Comparison of ENCODE assay signal across 12 cellular contexts in the genomic region with DNA sequence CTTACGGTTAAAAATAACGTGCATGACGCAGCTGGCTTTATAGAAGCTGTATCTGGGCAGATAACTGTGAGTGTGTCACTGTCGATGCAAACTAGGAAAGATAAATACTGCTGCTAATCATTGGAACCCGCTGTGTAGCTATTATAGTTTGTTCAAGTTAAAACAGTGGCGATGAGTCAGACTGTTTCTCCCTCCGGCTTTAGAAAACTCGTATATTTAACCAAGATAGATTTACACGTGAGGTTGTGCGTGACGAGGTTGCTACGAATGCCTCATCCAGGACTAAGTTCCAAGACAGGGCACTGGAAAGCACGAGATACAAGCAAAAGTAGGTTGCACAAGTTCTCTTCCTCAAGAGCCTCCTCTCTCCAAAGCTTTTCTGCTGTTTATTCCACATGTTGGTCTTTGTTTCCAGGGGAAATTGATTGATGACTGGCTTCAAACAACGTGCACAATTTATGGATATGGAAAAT.
DNase-seq lines count a peak whose midpoint lies in the region; ATAC-seq, FAIRE-seq and TF ChIP-seq lines count a peak whose summit lies in the region.
"Had no signal": no experiment of that assay in that cellular context is flagged by ENCODE, and none has a peak within 500 bp of the region (broad histone marks: within the 10 kb centered on the region; RNA-seq: fewer than 3 reads in every experiment).

No MANE protein-coding gene starts in this region.

- peak overlapping the region; percentile 74 for H3K27ac Mint-ChIP-seq in MCF 10A (ENCODE audit: low read depth, unreplicated experiment)
- H3K27ac Mint-ChIP-seq: activated CD4-positive, alpha-beta T cell treated with anti-CD3 and anti-CD28 coated beads for 36 hours; activated naive CD8-positive, alpha-beta T cell had no signal

- POLR2A ChIA-PET in MCF 10A (lab: Yijun Ruan, JAX), result interaction anchor here (0.6 to 3.9 kb wide), 29 partner anchors 9 to 940 kb away, joined by 3 to 26 read pairs (median 4); partner anchors contain the start of gene GATB

- no peak for ATAC-seq in GM18511 (IDR thresholded peaks at IDR 0.05; ENCODE audit: unreplicated experiment)
- ATAC-seq: activated CD4-positive, alpha-beta T cell treated with anti-CD3 and anti-CD28 coated beads for 36 hours had no signal

- H3K27me3 ChIP-seq in breast epithelium, result no peaks in the 10 kb centered on the region

- H3K36me3 Mint-ChIP-seq in MCF 10A (ENCODE audit: insufficient read depth, unreplicated experiment), result no peaks in the 10 kb centered on the region
- H3K36me3 Mint-ChIP-seq: activated naive CD8-positive, alpha-beta T cell had no signal

- intact Hi-C loops in MCF 10A (cut with micrococcal nuclease), result loop anchor here (2.0 kb wide), 1 partner anchor 158 kb away; no protein-coding TSS in a partner anchor
- intact Hi-C loops in breast epithelium (cut with DNase I; ENCODE audit: low total_unique reads), result loop anchor here (5.0 kb wide), 1 partner anchor 387 kb away; no protein-coding TSS in a partner anchor

- H3K27ac ChIP-seq in breast epithelium, result no peak overlapping the region

- H3K4me3 ChIP-seq in breast epithelium, result no peak overlapping the region

- no peaks in the 10 kb centered on the region for H3K27me3 Mint-ChIP-seq in MCF 10A (ENCODE audit: insufficient read depth, unreplicated experiment)
- H3K27me3 Mint-ChIP-seq: activated CD4-positive, alpha-beta T cell treated with anti-CD3 and anti-CD28 coated beads for 36 hours; activated naive CD8-positive, alpha-beta T cell had no signal

- no peak for TF ChIP-seq POLR2A in breast epithelium (IDR thresholded peaks at IDR 0.05)

- peak overlapping the region; percentile 50 for H3K4me3 Mint-ChIP-seq in MCF 10A (ENCODE audit: unreplicated experiment)
- H3K4me3 Mint-ChIP-seq: activated CD4-positive, alpha-beta T cell treated with anti-CD3 and anti-CD28 coated beads for 36 hours; activated naive CD8-positive, alpha-beta T cell had no signal

- peak; percentile 27 for FAIRE-seq in RCC 7860 (lab: Jason Lieb, UNC)
- FAIRE-seq: H1 had no signal

- DNase-seq in MCF 10A (ENCODE audit: unreplicated experiment), result peak; percentile 87
- DNase-seq in breast epithelium (ENCODE audit: low spot score in 2 of 2), result no peak
- DNase-seq in RCC 7860 (ENCODE audit: low spot score), result peak; percentile 56
- DNase-seq in fibroblast of gingiva (ENCODE audit: low read depth), result peak; percentile 19
- DNase-seq in superior temporal gyrus (ENCODE audit: extremely low spot score), result peak; percentile 75
- DNase-seq in NK-92 (lab: John Stamatoyannopoulos, UW; ENCODE audit: unreplicated experiment), result no peak
- DNase-seq in stimulated activated CD4-positive, alpha-beta T cell treated with anti-CD3 and anti-CD28 coated beads, Interleukin-12 subunit alpha, Interleukin-12 subunit beta, amount 100 ng/mL, for 4 hours, result no peak
- DNase-seq: activated CD4-positive, alpha-beta T cell treated with anti-CD3 and anti-CD28 coated beads for 36 hours; NCI-H82 had no signal

- no TSS peak for BruUV-seq in MCF 10A (replicated peaks; lab: Mats Ljungman, UMichigan)

- TF ChIP-seq CTCF in MCF 10A (IDR thresholded peaks at IDR 0.05; ENCODE audit: unreplicated experiment), result no peak
- no peak for TF ChIP-seq CTCF in breast epithelium (IDR thresholded peaks at IDR 0.05)

- CTCF ChIA-PET in MCF 10A (lab: Yijun Ruan, JAX), result interaction anchor here (0.8 to 2.3 kb wide), 4 partner anchors 9 to 487 kb away, joined by 3 to 7 read pairs (median 5); no protein-coding TSS in a partner anchor

- peaks cover 0 to 6% of the 10 kb centered on the region in 2 donors for H3K9me3 ChIP-seq in breast epithelium

- peaks cover 25% of the 10 kb centered on the region for H3K4me1 Mint-ChIP-seq in MCF 10A (ENCODE audit: insufficient read depth, unreplicated experiment)

- no peaks in the 10 kb centered on the region for H3K9me3 Mint-ChIP-seq in MCF 10A (ENCODE audit: unreplicated experiment)

- H3K4me1 ChIP-seq in breast epithelium, result no peaks in the 10 kb centered on the region

- no peaks in the 10 kb centered on the region for H3K36me3 ChIP-seq in breast epithelium

Comparison
In these comparisons a context has a peak if more than half of its experiments do, and no peak if none do; other contexts are left out.
1. DNase-seq: peak in MCF 10A (single experiment), RCC 7860 (single experiment), fibroblast of gingiva (single experiment) and superior temporal gyrus (single experiment); none in breast epithelium (0 of 2), NK-92 (single experiment) and stimulated activated CD4-positive, alpha-beta T cell treated with anti-CD3 and anti-CD28 coated beads, Interleukin-12 subunit alpha, Interleukin-12 subunit beta, amount 100 ng/mL, for 4 hours (single experiment).